10 cellular contexts compared by ENCODE assay signal in genomic region chr19:45790942-45791341, GRCh38. TPM values are rescaled to one million over a fixed set of nuclear protein-coding genes. Genes with fewer than 3 reads are reported as not detected.
DNase-seq lines count a peak whose midpoint lies in the region; ATAC-seq and TF ChIP-seq lines count a peak whose summit lies in the region.
"Had no signal": no experiment of that assay in that cellular context is flagged by ENCODE, and none has a peak within 500 bp of the region (broad histone marks: within the 10 kb centered on the region; RNA-seq: fewer than 3 reads in every experiment).

No MANE protein-coding gene starts in this region.

- H3K27ac Mint-ChIP-seq in activated naive CD4-positive, alpha-beta T cell treated with anti-CD3 and anti-CD28 coated beads for 36 hours = no peak overlapping the region
- peak overlapping the region; percentile 93 for H3K27ac Mint-ChIP-seq in endothelial cell (ENCODE audit: unreplicated experiment)
- H3K27ac Mint-ChIP-seq in stimulated activated naive CD8-positive, alpha-beta T cell treated with anti-CD3 and anti-CD28 coated beads, Interleukin-15, Interleukin-2, amounts not matched to agents 100 ng/mL and 50 ng/mL, for 24 hours = peak overlapping the region; percentile 59

- H3K36me3 Mint-ChIP-seq in activated naive CD4-positive, alpha-beta T cell treated with anti-CD3 and anti-CD28 coated beads for 36 hours (ENCODE audit: low read depth) = peaks cover 44% of the 10 kb centered on the region
- H3K36me3 Mint-ChIP-seq in endothelial cell (ENCODE audit: low read depth, unreplicated experiment) = peaks cover 51% of the 10 kb centered on the region
- peaks cover 38% of the 10 kb centered on the region for H3K36me3 Mint-ChIP-seq in stimulated activated naive CD8-positive, alpha-beta T cell treated with anti-CD3 and anti-CD28 coated beads, Interleukin-15, Interleukin-2, amounts not matched to agents 100 ng/mL and 50 ng/mL, for 24 hours (ENCODE audit: low read depth)

- peaks cover 9% of the 10 kb centered on the region for H3K27me3 Mint-ChIP-seq in activated naive CD4-positive, alpha-beta T cell treated with anti-CD3 and anti-CD28 coated beads for 36 hours (ENCODE audit: low read depth)
- H3K27me3 Mint-ChIP-seq in endothelial cell (ENCODE audit: unreplicated experiment) = peaks cover 20% of the 10 kb centered on the region
- H3K27me3 Mint-ChIP-seq in stimulated activated naive CD8-positive, alpha-beta T cell treated with anti-CD3 and anti-CD28 coated beads, Interleukin-15, Interleukin-2, amounts not matched to agents 100 ng/mL and 50 ng/mL, for 24 hours = peaks cover 19% of the 10 kb centered on the region

- DNase-seq in activated naive CD4-positive, alpha-beta T cell treated with anti-CD3 and anti-CD28 coated beads for 36 hours = peak; percentile 40
- no peak for DNase-seq in activated naive CD4-positive, alpha-beta T cell (lab: John Stamatoyannopoulos, UW)
- DNase-seq in SIG-M5 treated with dmso at 0.1 percent for 504 hours (lab: John Stamatoyannopoulos, UW; ENCODE audit: unreplicated experiment) (peak; percentile 92), endothelial cell (ENCODE audit: low spot score) (no peak), AG20443 (ENCODE audit: low spot score) (no peak)

- no peak for TF ChIP-seq CTCF in endothelial cell (IDR thresholded peaks at IDR 0.05; ENCODE audit: unreplicated experiment)

- CTCF ChIA-PET in activated naive CD4-positive, alpha-beta T cell treated with anti-CD3 and anti-CD28 coated beads for 36 hours (lab: Charles Lee) = interaction anchor here (0.6 to 2.7 kb wide), 3 partner anchors 12 to 26 kb away, joined by 3 to 9 read pairs (median 5); partner anchors contain the start of gene SIX5

- peak overlapping the region; percentile 93 for H3K4me3 Mint-ChIP-seq in activated naive CD4-positive, alpha-beta T cell treated with anti-CD3 and anti-CD28 coated beads for 36 hours
- peak overlapping the region; percentile 98 for H3K4me3 Mint-ChIP-seq in endothelial cell (ENCODE audit: unreplicated experiment)
- peak overlapping the region; percentile 92 for H3K4me3 Mint-ChIP-seq in stimulated activated naive CD8-positive, alpha-beta T cell treated with anti-CD3 and anti-CD28 coated beads, Interleukin-15, Interleukin-2, amounts not matched to agents 100 ng/mL and 50 ng/mL, for 24 hours

- peaks cover 24% of the 10 kb centered on the region for H3K4me1 Mint-ChIP-seq in activated naive CD4-positive, alpha-beta T cell treated with anti-CD3 and anti-CD28 coated beads for 36 hours (ENCODE audit: low read depth)
- H3K4me1 Mint-ChIP-seq in endothelial cell (ENCODE audit: unreplicated experiment) = peaks cover 33% of the 10 kb centered on the region
- H3K4me1 Mint-ChIP-seq in stimulated activated naive CD8-positive, alpha-beta T cell treated with anti-CD3 and anti-CD28 coated beads, Interleukin-15, Interleukin-2, amounts not matched to agents 100 ng/mL and 50 ng/mL, for 24 hours (ENCODE audit: low read depth) = peaks cover 33% of the 10 kb centered on the region

- intact Hi-C loops in activated naive CD4-positive, alpha-beta T cell treated with anti-CD3 and anti-CD28 coated beads for 36 hours (cut with micrococcal nuclease) = loop anchor here (5.0 to 10.0 kb wide), 3 partner anchors 99 to 286 kb away; partner anchors contain the start of genes OPA3, QPCTL, SNRPD2 and VASP

- no peaks in the 10 kb centered on the region for H3K9me3 Mint-ChIP-seq in activated naive CD4-positive, alpha-beta T cell treated with anti-CD3 and anti-CD28 coated beads for 36 hours
- no peaks in the 10 kb centered on the region for H3K9me3 Mint-ChIP-seq in endothelial cell (ENCODE audit: unreplicated experiment)
- H3K9me3 Mint-ChIP-seq in stimulated activated naive CD8-positive, alpha-beta T cell treated with anti-CD3 and anti-CD28 coated beads, Interleukin-15, Interleukin-2, amounts not matched to agents 100 ng/mL and 50 ng/mL, for 24 hours = no peaks in the 10 kb centered on the region

- ATAC-seq in HG03565 (IDR thresholded peaks at IDR 0.05; ENCODE audit: unreplicated experiment) (no peak), HG02759 (IDR thresholded peaks at IDR 0.05; ENCODE audit: unreplicated experiment) (no peak)

RNA-seq across cellular contexts. Expression of gene DMWD, which starts 1.7 kb away (rescaled TPM):
- 10 to 100 TPM; 28.6 to 29.1 TPM for total RNA-seq in activated naive CD4-positive, alpha-beta T cell treated with anti-CD3 and anti-CD28 coated beads for 36 hours
- total RNA-seq in endothelial cell (ENCODE audit: unreplicated experiment) = 95.3 TPM

RNA-seq across cellular contexts. Expression of gene DMPK, which starts 8.7 kb away (rescaled TPM):
- total RNA-seq in activated naive CD4-positive, alpha-beta T cell treated with anti-CD3 and anti-CD28 coated beads for 36 hours = 1 to 10 TPM; 6.1 TPM
- total RNA-seq in endothelial cell (ENCODE audit: unreplicated experiment) = 80.3 TPM

RNA-seq across cellular contexts. Expression of gene SIX5, which starts 21.9 kb away (rescaled TPM):
- total RNA-seq in activated naive CD4-positive, alpha-beta T cell treated with anti-CD3 and anti-CD28 coated beads for 36 hours = 1 to 10 TPM; 1.8 to 2.2 TPM
- total RNA-seq in endothelial cell (ENCODE audit: unreplicated experiment) = 21.9 TPM

RNA-seq across cellular contexts. Expression of gene RSPH6A, which starts 24.2 kb away (rescaled TPM):
- total RNA-seq in activated naive CD4-positive, alpha-beta T cell treated with anti-CD3 and anti-CD28 coated beads for 36 hours = under 1 TPM in 1 of 2 experiments, not detected in 1; 0.17 TPM
- total RNA-seq in endothelial cell (ENCODE audit: unreplicated experiment) = 0.28 TPM
- total RNA-seq: SJSA1 had no signal

RNA-seq across cellular contexts. Expression of gene MEIOSIN, which starts 57.7 kb away (rescaled TPM):
- total RNA-seq in activated naive CD4-positive, alpha-beta T cell treated with anti-CD3 and anti-CD28 coated beads for 36 hours = not detected
- total RNA-seq in endothelial cell (ENCODE audit: unreplicated experiment) = not detected
- total RNA-seq: renal cortical epithelial cell, SJSA1 had no signal

Comparison
In these comparisons a context has a peak if more than half of its experiments do, and no peak if none do; other contexts are left out.
1. DNase-seq: peak in activated naive CD4-positive, alpha-beta T cell treated with anti-CD3 and anti-CD28 coated beads for 36 hours (single experiment) and SIG-M5 treated with dmso at 0.1 percent for 504 hours (single experiment); none in activated naive CD4-positive, alpha-beta T cell (0 of 4), endothelial cell (single experiment) and AG20443 (single experiment).
2. RNA of gene DMPK, which starts 8.7 kb away (total RNA-seq): 80.3 TPM in endothelial cell (single experiment); 6.1 TPM in activated naive CD4-positive, alpha-beta T cell treated with anti-CD3 and anti-CD28 coated beads for 36 hours; every median in the first group is over 10 times any median in the second.
3. Peak in every context shown above with its lines, with median percentiles within 50 percentile points of each other: H3K4me3 Mint-ChIP-seq.